Comparison of ENCODE assay signal across 13 cellular contexts in genomic region chr10:131923059-131923756, GRCh38.
"Had no signal": no experiment of that assay in that cellular context is flagged by ENCODE, and none has a peak within 500 bp of the region (broad histone marks: within the 10 kb centered on the region; RNA-seq: fewer than 3 reads in every experiment).

No MANE protein-coding gene starts in this region.

- H3K27me3 Mint-ChIP-seq: activated CD4-positive, alpha-beta T cell treated with anti-CD3 and anti-CD28 coated beads for 36 hours; stimulated activated memory B cell treated with anti-CD40 and anti-IgM and Interleukin-4, amounts not matched to agents 10 μg/mL and 1 μg/mL and 100 μg/mL, for 72 hours; T-cell had no signal

- H3K27me3 ChIP-seq: spleen, transverse colon had no signal

- H3K4me3 Mint-ChIP-seq: activated CD4-positive, alpha-beta T cell treated with anti-CD3 and anti-CD28 coated beads for 36 hours; activated CD8-positive, alpha-beta T cell treated with anti-CD3 and anti-CD28 coated beads, Interleukin-2, amount 10 ng/mL, durations not matched to agents 7 days and 5 days; mesothelial cell of epicardium; stimulated activated memory B cell treated with anti-CD40 and anti-IgM and Interleukin-4, amounts not matched to agents 10 μg/mL and 1 μg/mL and 100 μg/mL, for 72 hours; T-cell had no signal

- H3K27ac ChIP-seq: spleen, transverse colon had no signal

- H3K36me3 ChIP-seq: spleen, transverse colon had no signal

- ATAC-seq: activated CD4-positive, alpha-beta T cell treated with anti-CD3 and anti-CD28 coated beads for 36 hours; activated CD8-positive, alpha-beta T cell treated with anti-CD3 and anti-CD28 coated beads, Interleukin-2, amount 10 ng/mL, durations not matched to agents 7 days and 5 days; activated naive CD4-positive, alpha-beta T cell treated with anti-CD3 and anti-CD28 coated beads, Interleukin-2, amount 50 U/mL, for 72 hours; right cardiac atrium; stimulated activated memory B cell treated with anti-CD40 and anti-IgM and Interleukin-4, amounts not matched to agents 10 μg/mL and 1 μg/mL and 100 μg/mL, for 72 hours; T-cell had no signal

- DNase-seq: activated CD4-positive, alpha-beta T cell treated with anti-CD3 and anti-CD28 coated beads for 36 hours; activated CD8-positive, alpha-beta T cell treated with anti-CD3 and anti-CD28 coated beads, Interleukin-2, amount 10 ng/mL, durations not matched to agents 7 days and 5 days; aorta; right cardiac atrium; spleen; stimulated activated CD4-positive, alpha-beta T cell treated with anti-CD3 and anti-CD28 coated beads, Interleukin-1b, Interleukin-23, amount 100 ng/mL, for 48 hours; T-cell; T1000; transverse colon had no signal

- H3K4me3 ChIP-seq: spleen, transverse colon had no signal

- H3K27ac Mint-ChIP-seq: activated CD4-positive, alpha-beta T cell treated with anti-CD3 and anti-CD28 coated beads for 36 hours; activated CD8-positive, alpha-beta T cell treated with anti-CD3 and anti-CD28 coated beads, Interleukin-2, amount 10 ng/mL, durations not matched to agents 7 days and 5 days; activated naive CD4-positive, alpha-beta T cell treated with anti-CD3 and anti-CD28 coated beads, Interleukin-2, amount 50 U/mL, for 72 hours; activated T-helper 2 cell treated with anti-CD3 and anti-CD28 coated beads, Interferon-gamma antibody, Interleukin-2, Interleukin-4, amounts not matched to agents 10 μg/mL and 5 μg/mL and 100 μg/mL, durations not matched to agents 14 hours and 24 hours and 36 hours; mesothelial cell of epicardium; stimulated activated memory B cell treated with anti-CD40 and anti-IgM and Interleukin-4, amounts not matched to agents 10 μg/mL and 1 μg/mL and 100 μg/mL, for 72 hours; T-cell had no signal
